ENCODE assay signal across 1 cellular context in the genomic region with DNA sequence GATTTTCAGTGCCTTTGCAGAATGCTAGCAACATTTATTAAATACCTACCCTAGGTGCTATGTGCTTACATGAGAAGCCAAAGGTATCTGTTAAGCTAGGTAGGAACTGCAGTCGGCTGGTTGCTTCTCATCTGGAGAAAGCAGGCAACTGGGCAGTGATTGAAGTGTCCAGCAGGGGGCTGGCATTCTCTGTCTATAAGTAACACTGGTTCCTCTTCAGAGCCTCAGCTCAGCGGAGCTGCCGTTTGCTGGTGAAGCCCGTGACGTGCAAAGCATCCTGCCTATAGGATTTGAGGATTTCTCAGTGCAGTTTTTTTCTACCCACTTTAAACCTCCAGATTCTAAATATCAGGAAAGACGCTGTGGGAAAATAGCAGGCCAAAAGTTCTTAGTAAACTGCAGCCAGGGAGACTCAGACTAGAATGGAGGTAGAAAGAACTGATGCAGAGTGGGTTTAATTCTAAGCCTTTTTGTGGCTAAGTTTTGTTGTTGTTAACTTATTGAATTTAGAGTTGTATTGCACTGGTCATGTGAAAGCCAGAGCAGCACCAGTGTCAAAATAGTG.
A peak's percentile ranks its signal among the peaks of the same experiment; 100 is the strongest.
TF ChIP-seq lines count a peak whose summit lies in the region.

A gene (plus strand): TSS at position 344 of the 565 bp plus-strand sequence. CDS start 389 bp downstream, outside the sequence.

TF ChIP-seq in K562, 482 proteins besides CTCF, POLR2A, EP300 and RAD21 (continued from another document):
- TF ChIP-seq, protein P1, sequence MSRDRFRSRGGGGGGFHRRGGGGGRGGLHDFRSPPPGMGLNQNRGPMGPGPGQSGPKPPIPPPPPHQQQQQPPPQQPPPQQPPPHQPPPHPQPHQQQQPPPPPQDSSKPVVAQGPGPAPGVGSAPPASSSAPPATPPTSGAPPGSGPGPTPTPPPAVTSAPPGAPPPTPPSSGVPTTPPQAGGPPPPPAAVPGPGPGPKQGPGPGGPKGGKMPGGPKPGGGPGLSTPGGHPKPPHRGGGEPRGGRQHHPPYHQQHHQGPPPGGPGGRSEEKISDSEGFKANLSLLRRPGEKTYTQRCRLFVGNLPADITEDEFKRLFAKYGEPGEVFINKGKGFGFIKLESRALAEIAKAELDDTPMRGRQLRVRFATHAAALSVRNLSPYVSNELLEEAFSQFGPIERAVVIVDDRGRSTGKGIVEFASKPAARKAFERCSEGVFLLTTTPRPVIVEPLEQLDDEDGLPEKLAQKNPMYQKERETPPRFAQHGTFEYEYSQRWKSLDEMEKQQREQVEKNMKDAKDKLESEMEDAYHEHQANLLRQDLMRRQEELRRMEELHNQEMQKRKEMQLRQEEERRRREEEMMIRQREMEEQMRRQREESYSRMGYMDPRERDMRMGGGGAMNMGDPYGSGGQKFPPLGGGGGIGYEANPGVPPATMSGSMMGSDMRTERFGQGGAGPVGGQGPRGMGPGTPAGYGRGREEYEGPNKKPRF (IDR thresholded peaks at IDR 0.05; ENCODE audit: low read depth, low read length), result no peak
- TF ChIP-seq HDAC6 (IDR thresholded peaks at IDR 0.05; ENCODE audit: low read depth, low read length) (no peak), RCOR1 (IDR thresholded peaks at IDR 0.05; ENCODE audit: borderline replicate concordance in 1 of 2, low read depth in 2 of 2, low read length in 2 of 2) (0 out of 4 replicates have a peak, but pooled peaks of 1 of the 2 experiments have one; percentile 17), ATF1 (CRISPR knock-in tag; IDR thresholded peaks at IDR 0.05) (no peak), ATF1 (tag; IDR thresholded peaks at IDR 0.05) (peak; percentile 57; the same call in 1 of the 2 replicates), CHD1 (IDR thresholded peaks at IDR 0.05; ENCODE audit: low read length) (no peak), ZNF174 (CRISPR knock-in tag; IDR thresholded peaks at IDR 0.05) (no peak)
- TF ChIP-seq, protein P2, sequence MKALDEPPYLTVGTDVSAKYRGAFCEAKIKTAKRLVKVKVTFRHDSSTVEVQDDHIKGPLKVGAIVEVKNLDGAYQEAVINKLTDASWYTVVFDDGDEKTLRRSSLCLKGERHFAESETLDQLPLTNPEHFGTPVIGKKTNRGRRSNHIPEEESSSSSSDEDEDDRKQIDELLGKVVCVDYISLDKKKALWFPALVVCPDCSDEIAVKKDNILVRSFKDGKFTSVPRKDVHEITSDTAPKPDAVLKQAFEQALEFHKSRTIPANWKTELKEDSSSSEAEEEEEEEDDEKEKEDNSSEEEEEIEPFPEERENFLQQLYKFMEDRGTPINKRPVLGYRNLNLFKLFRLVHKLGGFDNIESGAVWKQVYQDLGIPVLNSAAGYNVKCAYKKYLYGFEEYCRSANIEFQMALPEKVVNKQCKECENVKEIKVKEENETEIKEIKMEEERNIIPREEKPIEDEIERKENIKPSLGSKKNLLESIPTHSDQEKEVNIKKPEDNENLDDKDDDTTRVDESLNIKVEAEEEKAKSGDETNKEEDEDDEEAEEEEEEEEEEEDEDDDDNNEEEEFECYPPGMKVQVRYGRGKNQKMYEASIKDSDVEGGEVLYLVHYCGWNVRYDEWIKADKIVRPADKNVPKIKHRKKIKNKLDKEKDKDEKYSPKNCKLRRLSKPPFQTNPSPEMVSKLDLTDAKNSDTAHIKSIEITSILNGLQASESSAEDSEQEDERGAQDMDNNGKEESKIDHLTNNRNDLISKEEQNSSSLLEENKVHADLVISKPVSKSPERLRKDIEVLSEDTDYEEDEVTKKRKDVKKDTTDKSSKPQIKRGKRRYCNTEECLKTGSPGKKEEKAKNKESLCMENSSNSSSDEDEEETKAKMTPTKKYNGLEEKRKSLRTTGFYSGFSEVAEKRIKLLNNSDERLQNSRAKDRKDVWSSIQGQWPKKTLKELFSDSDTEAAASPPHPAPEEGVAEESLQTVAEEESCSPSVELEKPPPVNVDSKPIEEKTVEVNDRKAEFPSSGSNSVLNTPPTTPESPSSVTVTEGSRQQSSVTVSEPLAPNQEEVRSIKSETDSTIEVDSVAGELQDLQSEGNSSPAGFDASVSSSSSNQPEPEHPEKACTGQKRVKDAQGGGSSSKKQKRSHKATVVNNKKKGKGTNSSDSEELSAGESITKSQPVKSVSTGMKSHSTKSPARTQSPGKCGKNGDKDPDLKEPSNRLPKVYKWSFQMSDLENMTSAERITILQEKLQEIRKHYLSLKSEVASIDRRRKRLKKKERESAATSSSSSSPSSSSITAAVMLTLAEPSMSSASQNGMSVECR (CRISPR knock-in tag; IDR thresholded peaks at IDR 0.05), result no peak
